In the genomic region with DNA sequence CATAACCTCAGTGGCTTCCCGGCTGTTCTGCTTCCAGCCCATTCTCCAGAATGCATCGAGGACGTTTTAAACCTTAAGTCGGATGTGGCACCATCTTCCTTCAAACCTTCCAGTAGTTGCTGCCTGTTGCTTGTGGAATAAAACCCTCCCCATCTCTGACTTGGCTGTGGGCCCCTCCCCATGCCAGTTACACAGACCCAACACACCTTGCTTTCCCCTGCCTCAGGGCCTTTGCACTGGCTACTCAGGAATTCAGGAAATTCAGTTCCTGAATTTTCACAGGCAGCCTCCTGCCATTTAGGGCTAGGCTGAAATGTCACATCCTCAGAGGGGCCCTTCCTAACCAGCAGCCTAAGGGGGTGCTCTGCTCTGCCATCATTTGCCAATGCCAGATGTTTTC, we compare ENCODE assay signal across 17 cellular contexts. TPM values are rescaled to one million over a fixed set of nuclear protein-coding genes. Genes with fewer than 3 reads are reported as not detected.
DNase-seq lines count a peak whose midpoint lies in the region; ATAC-seq and TF ChIP-seq lines count a peak whose summit lies in the region.
"Had no signal": no experiment of that assay in that cellular context is flagged by ENCODE, and none has a peak within 500 bp of the region (broad histone marks: within the 10 kb centered on the region; RNA-seq: fewer than 3 reads in every experiment).

No MANE protein-coding gene starts in this region.

- H3K4me2 ChIP-seq in neural progenitor cell, result no peak overlapping the region
- H3K4me2 ChIP-seq: GM23338 had no signal

- H3K4me3 ChIP-seq in HEK293 (ENCODE audit: low read depth, low read length), result no peak overlapping the region
- no peak overlapping the region for H3K4me3 ChIP-seq in neural progenitor cell
- H3K4me3 ChIP-seq: GM23338, HAP-1 had no signal

- no peak overlapping the region for H2AFZ ChIP-seq in neural progenitor cell (replicated peaks)
- H2AFZ ChIP-seq: GM23338 had no signal

- H3K36me3 ChIP-seq in HEK293 (ENCODE audit: control insufficient read depth in 2 of 2, insufficient read depth in 1 of 2, low read length in 2 of 2) (no peaks in the 10 kb centered on the region), neural progenitor cell (no peaks in the 10 kb centered on the region)
- H3K36me3 ChIP-seq: HAP-1 had no signal

- POLR2A ChIA-PET in HEK293 (lab: Yijun Ruan, JAX) (no interaction called here), WTC11 (lab: Charles Lee) (no interaction called here)

- H3K4me3 Mint-ChIP-seq in WTC11 (no peak overlapping the region), neural progenitor cell (no peak overlapping the region), type B pancreatic cell (no peak overlapping the region)
- H3K4me3 Mint-ChIP-seq: CD4-positive, alpha-beta memory T cell; GM23338 had no signal

- peaks cover 36% of the 10 kb centered on the region for H3K27me3 ChIP-seq in neural progenitor cell

- no peak overlapping the region for H3K9ac ChIP-seq in neural progenitor cell

- H3F3A ChIP-seq in neural progenitor cell (ENCODE audit: low read depth), result no peaks in the 10 kb centered on the region

- H3K4me1 Mint-ChIP-seq in WTC11 (peaks cover 19% of the 10 kb centered on the region), neural progenitor cell (peaks cover 15% of the 10 kb centered on the region), type B pancreatic cell (ENCODE audit: unreplicated experiment) (peaks cover 6% of the 10 kb centered on the region)

- H3K27me3 Mint-ChIP-seq in WTC11 (ENCODE audit: low read depth) (peaks cover 28% of the 10 kb centered on the region), neural progenitor cell (ENCODE audit: insufficient read depth, low read depth) (peaks cover 18% of the 10 kb centered on the region), type B pancreatic cell (peaks cover 57% of the 10 kb centered on the region)

- H3K36me3 Mint-ChIP-seq in WTC11, result no peaks in the 10 kb centered on the region
- H3K36me3 Mint-ChIP-seq in neural progenitor cell, result no peaks in the 10 kb centered on the region
- H3K36me3 Mint-ChIP-seq in type B pancreatic cell, result no peaks in the 10 kb centered on the region

- CTCF ChIA-PET in HEK293 (lab: Yijun Ruan, JAX) (interaction anchor here (0.6 kb wide), 1 partner anchor 108 kb away, joined by 3 read pairs; no protein-coding TSS in a partner anchor), WTC11 (lab: Charles Lee) (interaction anchor here (0.9 kb wide), 1 partner anchor 53 kb away, joined by 3 read pairs; no protein-coding TSS in a partner anchor)

- DNase-seq in WTC11 (ENCODE audit: low spot score) (no peak), neural progenitor cell (ENCODE audit: low spot score) (no peak), type B pancreatic cell (ENCODE audit: extremely low spot score, unreplicated experiment) (no peak), NCI-H446 treated with DMSO at 0.1 percent for 48 hours (lab: John Stamatoyannopoulos, UW) (no peak)
- no peak for DNase-seq in activated CD4-positive, alpha-beta T cell treated with anti-CD3 and anti-CD28 coated beads, Interleukin-2, amount 50 U/mL, for 48 hours
- DNase-seq: C1 segment of cervical spinal cord, Calu3, COR-L47, DMS53, DMS79 treated with DMSO at 0.1 percent for 48 hours had no signal

- H3K79me2 ChIP-seq in neural progenitor cell (ENCODE audit: low read depth), result no peaks in the 10 kb centered on the region

- ATAC-seq in WTC11, result no peak
- ATAC-seq: GM23338 had no signal

- H3K27ac Mint-ChIP-seq in WTC11 (no peak overlapping the region), neural progenitor cell (peak overlapping the region; percentile 13), type B pancreatic cell (no peak overlapping the region)
- H3K27ac Mint-ChIP-seq: GM23338 had no signal

- H3K9me3 Mint-ChIP-seq in WTC11 (no peaks in the 10 kb centered on the region), neural progenitor cell (no peaks in the 10 kb centered on the region), type B pancreatic cell (no peaks in the 10 kb centered on the region)
- H3K9me3 Mint-ChIP-seq: CD4-positive, alpha-beta memory T cell; GM23338 had no signal

- H3K4me1 ChIP-seq in HEK293 (ENCODE audit: control insufficient read depth, insufficient read depth, low read length) (no peaks in the 10 kb centered on the region), neural progenitor cell (peaks cover 3% of the 10 kb centered on the region)

- no peak for TF ChIP-seq CTCF in HEK293 (tag by site-specific recombination; IDR thresholded peaks at IDR 0.05)
- no peak for TF ChIP-seq CTCF in WTC11 (IDR thresholded peaks at IDR 0.05)
- no peak for TF ChIP-seq CTCF in neural progenitor cell (IDR thresholded peaks at IDR 0.05)
- no peak for TF ChIP-seq CTCF in type B pancreatic cell (conservative IDR thresholded peaks at IDR 0.05)

- no peaks in the 10 kb centered on the region for H3K9me3 ChIP-seq in HEK293 (ENCODE audit: control insufficient read depth, insufficient read depth, low read depth, low read length)
- H3K9me3 ChIP-seq in neural progenitor cell (ENCODE audit: low read depth), result no peaks in the 10 kb centered on the region
- H3K9me3 ChIP-seq: HAP-1 had no signal

- H3K27ac ChIP-seq in HEK293 (ENCODE audit: extremely low read depth, low read depth, low read length), result no peak overlapping the region
- H3K27ac ChIP-seq in neural progenitor cell, result no peak overlapping the region

- no peaks in the 10 kb centered on the region for H4K20me1 ChIP-seq in neural progenitor cell (ENCODE audit: low read depth)

TF ChIP-seq in HEK293, 187 proteins besides CTCF, POLR2A, EP300 and RAD21:
- TF ChIP-seq ZNF623 (tag by site-specific recombination; IDR thresholded peaks at IDR 0.05) (peak; percentile 91), ZNF221 (tag by site-specific recombination; IDR thresholded peaks at IDR 0.05; ENCODE audit: borderline replicate concordance) (no peak)
TF ChIP-seq in HEK293: peak in this region for 1.

TF ChIP-seq in WTC11, 78 proteins besides CTCF, POLR2A, EP300 and RAD21:
- no peak for TF ChIP-seq GRHL2 (CRISPR knock-in tag; IDR thresholded peaks at IDR 0.05; ENCODE audit: insufficient replicate concordance, severe bottlenecking)
- peak; percentile 72; the same call in 1 of the 2 replicates for TF ChIP-seq GTF2I (CRISPR knock-in tag; conservative IDR thresholded peaks at IDR 0.05)

RNA-seq across cellular contexts. Expression of a gene that starts 5.0 kb away (rescaled TPM):
- total RNA-seq in WTC11 (2021) (4.7 to 6.3 TPM (median 5.8 TPM) in 3 replicates), neural progenitor cell (ENCODE audit: low replicate concordance) (3.0 and 10.5 TPM in 2 replicates), type B pancreatic cell (ENCODE audit: low replicate concordance) (2.4 and 13.9 TPM in 2 replicates)
- total RNA-seq: A172; A673; Calu3; CD4-positive, alpha-beta memory T cell; Daoy had no signal

RNA-seq across cellular contexts. Expression of a gene that starts 16.9 kb away (rescaled TPM):
- total RNA-seq in WTC11 (2021) (0.69 to 1.4 TPM (median 0.79 TPM) in 3 replicates), neural progenitor cell (ENCODE audit: low replicate concordance) (not detected in 2 replicates), type B pancreatic cell (ENCODE audit: low replicate concordance) (0.93 TPM in 1 of 2 replicates, not detected in the other)
- total RNA-seq: A172, A673, Calu3, Daoy, GM23338 had no signal

RNA-seq across cellular contexts. Expression of a gene that starts 23.8 kb away (rescaled TPM):
- 4.7 to 6.8 TPM (median 5.8 TPM) in 3 replicates for total RNA-seq in WTC11 (2021)
- total RNA-seq in neural progenitor cell (ENCODE audit: low replicate concordance), result 2.3 TPM in 1 of 2 replicates, not detected in the other
- total RNA-seq in type B pancreatic cell (ENCODE audit: low replicate concordance), result 4.3 and 4.5 TPM in 2 replicates
